10 cellular contexts compared by ENCODE assay signal in genomic region chr9:25716220-25716872, GRCh38. TPM values are rescaled to one million over a fixed set of nuclear protein-coding genes. Genes with fewer than 3 reads are reported as not detected.
DNase-seq lines count a peak whose midpoint lies in the region; ATAC-seq and TF ChIP-seq lines count a peak whose summit lies in the region.
"Had no signal": no experiment of that assay in that cellular context is flagged by ENCODE, and none has a peak within 500 bp of the region (broad histone marks: within the 10 kb centered on the region; RNA-seq: fewer than 3 reads in every experiment).

No MANE protein-coding gene starts in this region.

- peaks cover 3% of the 10 kb centered on the region for H3K9me3 Mint-ChIP-seq in activated CD8-positive, alpha-beta T cell treated with anti-CD3 and anti-CD28 coated beads for 36 hours
- H3K9me3 Mint-ChIP-seq: naive B cell had no signal

- TF ChIP-seq RAD21 in SK-N-SH (IDR thresholded peaks at IDR 0.05; ENCODE audit: low read length) = peak; percentile 66

- H3K4me1 ChIP-seq in SK-N-SH (ENCODE audit: control insufficient read depth in 1 of 2, insufficient read depth in 2 of 2, low read depth in 1 of 2, low read length in 1 of 2) (peaks cover 0 to 8% of the 10 kb centered on the region in 2 experiments; a peak in 1 of 4 replicates), psoas muscle (no peaks in the 10 kb centered on the region)
- H3K4me1 ChIP-seq: SJSA1 had no signal

- no peaks in the 10 kb centered on the region for H3K9me3 ChIP-seq in SK-N-SH
- H3K9me3 ChIP-seq in psoas muscle = no peaks in the 10 kb centered on the region
- H3K9me3 ChIP-seq: SJSA1 had no signal

- POLR2A ChIA-PET in SK-N-SH (lab: Yijun Ruan, JAX) = no interaction called here
- POLR2A ChIA-PET in activated CD8-positive, alpha-beta T cell treated with anti-CD3 and anti-CD28 coated beads for 36 hours (lab: Charles Lee) = no interaction called here

- H3K27ac Mint-ChIP-seq in activated CD8-positive, alpha-beta T cell treated with anti-CD3 and anti-CD28 coated beads for 36 hours = no peak overlapping the region
- H3K27ac Mint-ChIP-seq: naive B cell had no signal

- ATAC-seq in psoas muscle = no peak
- ATAC-seq in activated CD8-positive, alpha-beta T cell treated with anti-CD3 and anti-CD28 coated beads for 36 hours = no peak
- no peak for ATAC-seq in HG03159 (IDR thresholded peaks at IDR 0.05; ENCODE audit: unreplicated experiment)
- no peak for ATAC-seq in HG03342 (IDR thresholded peaks at IDR 0.05; ENCODE audit: unreplicated experiment)

- no peaks in the 10 kb centered on the region for H4K20me1 ChIP-seq in SK-N-SH (ENCODE audit: insufficient read depth)

- H3K27me3 Mint-ChIP-seq in activated CD8-positive, alpha-beta T cell treated with anti-CD3 and anti-CD28 coated beads for 36 hours = no peaks in the 10 kb centered on the region
- H3K27me3 Mint-ChIP-seq: naive B cell had no signal

- H3K4me3 Mint-ChIP-seq in activated CD8-positive, alpha-beta T cell treated with anti-CD3 and anti-CD28 coated beads for 36 hours = no peak overlapping the region

- TF ChIP-seq CTCF in SK-N-SH (IDR thresholded peaks at IDR 0.05) = peak; percentile 69
- peak; percentile 23 for TF ChIP-seq CTCF in psoas muscle (IDR thresholded peaks at IDR 0.05)
- TF ChIP-seq CTCF in activated CD8-positive, alpha-beta T cell treated with anti-CD3 and anti-CD28 coated beads for 36 hours (IDR thresholded peaks at IDR 0.05) = no peak

- peak overlapping the region; percentile 69; the same call in 1 of the 2 replicates for H2AFZ ChIP-seq in SK-N-SH (ENCODE audit: low read depth)

- TF ChIP-seq EP300 in SK-N-SH (IDR thresholded peaks at IDR 0.05; ENCODE audit: borderline replicate concordance in 1 of 2, low read depth in 1 of 2, low read length in 1 of 2) = no peak

- DNase-seq in DMS153 treated with DMSO at 0.1 percent for 48 hours (lab: John Stamatoyannopoulos, UW; ENCODE audit: unreplicated experiment) = peak; percentile 4
- DNase-seq in DMS153 (lab: John Stamatoyannopoulos, UW) = no peak
- DNase-seq in SK-N-SH = peak; percentile 62
- peak; percentile 64 for DNase-seq in globus pallidus (ENCODE audit: low spot score)
- no peak for DNase-seq in psoas muscle
- DNase-seq in activated CD8-positive, alpha-beta T cell treated with anti-CD3 and anti-CD28 coated beads for 36 hours = no peak
- DNase-seq: naive B cell had no signal

- H3K9ac ChIP-seq in SK-N-SH = no peak overlapping the region

- H3K27me3 ChIP-seq in SK-N-SH (ENCODE audit: insufficient read depth) (no peaks in the 10 kb centered on the region), psoas muscle (ENCODE audit: insufficient read depth in 3 of 3, low read length in 2 of 3) (no peaks in the 10 kb centered on the region)
- H3K27me3 ChIP-seq: SJSA1 had no signal

- intact Hi-C loops in psoas muscle (cut with DNase I) = loop anchor here in 1 of 2 donors (10.0 kb wide), 1 partner anchor 222 kb away; no protein-coding TSS in a partner anchor
- intact Hi-C loops in activated CD8-positive, alpha-beta T cell treated with anti-CD3 and anti-CD28 coated beads for 36 hours (cut with micrococcal nuclease) = no loop called here

- WGBS in SK-N-SH (ENCODE audit: low lambda C conversion rate) = 43% methylated on average over 6 of the region's 6 CpGs
- WGBS in psoas muscle, 3 donors = 35 to 45% (median 38%) methylated on average over 6 of the region's 6 CpGs

- H3K79me2 ChIP-seq in SK-N-SH (ENCODE audit: insufficient read depth) = no peaks in the 10 kb centered on the region

- CTCF ChIA-PET in SK-N-SH (lab: Yijun Ruan, JAX) = interaction anchor here (0.6 to 2.0 kb wide), 8 partner anchors 9 to 1053 kb away, joined by 3 to 12 read pairs (median 4); no protein-coding TSS in a partner anchor
- CTCF ChIA-PET in activated CD8-positive, alpha-beta T cell treated with anti-CD3 and anti-CD28 coated beads for 36 hours (lab: Charles Lee) = interaction anchor here (1.2 kb wide), 1 partner anchor 8 kb away, joined by 3 read pairs; no protein-coding TSS in a partner anchor

- no peaks in the 10 kb centered on the region for H3K4me1 Mint-ChIP-seq in activated CD8-positive, alpha-beta T cell treated with anti-CD3 and anti-CD28 coated beads for 36 hours (ENCODE audit: low read depth)
- H3K4me1 Mint-ChIP-seq: naive B cell had no signal

- H3K36me3 ChIP-seq in SK-N-SH (replicated peaks in 1 of 2; ENCODE audit: control insufficient read depth in 1 of 2, insufficient read depth in 2 of 2, low read length in 1 of 2) (no peaks in the 10 kb centered on the region), psoas muscle (ENCODE audit: insufficient read depth in 1 of 2, low read depth in 1 of 2) (no peaks in the 10 kb centered on the region)
- H3K36me3 ChIP-seq: SJSA1 had no signal

- H3K36me3 Mint-ChIP-seq in activated CD8-positive, alpha-beta T cell treated with anti-CD3 and anti-CD28 coated beads for 36 hours (ENCODE audit: low read depth) = no peaks in the 10 kb centered on the region
- H3K36me3 Mint-ChIP-seq: naive B cell had no signal

- no peak overlapping the region for H3K4me2 ChIP-seq in SK-N-SH

- H3K27ac ChIP-seq in SK-N-SH (ENCODE audit: low read depth in 2 of 2, low read length in 1 of 2) = no peak overlapping the region
- no peak overlapping the region for H3K27ac ChIP-seq in psoas muscle
- H3K27ac ChIP-seq: SJSA1 had no signal

- no peaks in the 10 kb centered on the region for H3F3A ChIP-seq in SK-N-SH (replicated peaks; ENCODE audit: insufficient read depth)

- H3K4me3 ChIP-seq in SK-N-SH (ENCODE audit: low read depth in 2 of 2, low read length in 1 of 2) (no peak overlapping the region), psoas muscle (no peak overlapping the region)
- H3K4me3 ChIP-seq: SJSA1 had no signal

- H3K9me2 ChIP-seq in SK-N-SH = no peaks in the 10 kb centered on the region

TF ChIP-seq in SK-N-SH, 30 proteins besides CTCF, POLR2A, EP300 and RAD21:
- TF ChIP-seq SMC3 (IDR thresholded peaks at IDR 0.05; ENCODE audit: low read depth, low read length) (peak; percentile 66), EZH2phosphoT487 (IDR thresholded peaks at IDR 0.05; ENCODE audit: borderline replicate concordance, low read depth) (no peak)
TF ChIP-seq in SK-N-SH: peak in this region for 1.

RNA-seq across cellular contexts. Expression of gene TUSC1, which starts 38.1 kb away (rescaled TPM):
- polyA plus RNA-seq in SK-N-SH (2012; rRNA removed) = 8.8 and 9.1 TPM in 2 replicates
- polyA plus RNA-seq in SK-N-SH (2012; cell fraction: cytosol; rRNA removed) = 7.6 and 8.6 TPM in 2 replicates
- 5.0 and 5.4 TPM in 2 replicates for polyA plus RNA-seq in SK-N-SH (2012; cell fraction: nucleus; rRNA removed)
- 1 to 10 TPM; 5.4 to 8.3 (median 5.9) TPM for total RNA-seq in psoas muscle
- polyA plus RNA-seq in psoas muscle = 10 to 100 TPM in 1 of 3 donors, 1 to 10 TPM in 2; 7.0 to 12.4 (median 7.1) TPM
- total RNA-seq in activated CD8-positive, alpha-beta T cell treated with anti-CD3 and anti-CD28 coated beads for 36 hours = under 1 TPM; 0.25 to 0.38 TPM
- total RNA-seq: SJSA1 had no signal

Comparison
In these comparisons a context has a peak if more than half of its experiments do, and no peak if none do; other contexts are left out.
1. DNase-seq: peak in DMS153 treated with DMSO at 0.1 percent for 48 hours (single experiment), SK-N-SH (single experiment) and globus pallidus (single experiment); none in DMS153 (single experiment), psoas muscle (0 of 2) and activated CD8-positive, alpha-beta T cell treated with anti-CD3 and anti-CD28 coated beads for 36 hours (single experiment).
2. RNA of gene TUSC1, which starts 38.1 kb away (total RNA-seq): 5.4 to 8.3 TPM in psoas muscle; 0.25 to 0.38 TPM in activated CD8-positive, alpha-beta T cell treated with anti-CD3 and anti-CD28 coated beads for 36 hours; every median in the first group is over 4 times any median in the second.